Comparison of ENCODE assay signal across 2 cellular contexts in the genomic region with DNA sequence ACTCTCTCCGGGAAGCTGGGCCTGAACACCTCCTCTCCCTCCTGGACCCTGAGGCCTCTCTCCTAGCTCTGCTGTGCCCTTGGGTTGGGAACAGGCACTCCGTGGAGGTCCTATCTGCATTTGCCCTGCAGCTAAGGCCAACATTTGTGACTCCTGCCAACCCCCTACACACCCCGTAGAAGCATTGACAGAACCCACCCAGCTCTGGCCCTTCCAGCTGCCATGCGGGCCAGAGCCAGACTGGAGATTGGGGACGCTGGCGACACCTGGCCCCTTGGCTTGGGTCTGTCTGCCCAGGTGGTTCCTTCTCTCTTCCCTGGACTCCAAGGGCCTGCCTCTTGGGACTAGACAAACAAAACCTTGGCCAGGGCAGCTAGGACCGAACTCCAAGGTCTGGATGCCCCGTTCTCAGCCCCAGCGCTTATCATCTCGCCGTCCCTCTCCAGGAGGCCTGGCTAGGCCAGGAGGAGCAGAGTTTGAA.
TF ChIP-seq lines count a peak whose summit lies in the region.

No MANE protein-coding gene starts in this region.

TF ChIP-seq in SK-N-SH, 30 proteins besides CTCF, POLR2A, EP300 and RAD21:
- TF ChIP-seq NRF1 (IDR thresholded peaks at IDR 0.05; ENCODE audit: low read depth, low read length) (no peak), NFIC (IDR thresholded peaks at IDR 0.05; ENCODE audit: borderline replicate concordance) (no peak), MEF2A (IDR thresholded peaks at IDR 0.05; ENCODE audit: borderline replicate concordance, low read depth) (no peak), RCOR1 (IDR thresholded peaks at IDR 0.05; ENCODE audit: low read length) (no peak), ELF1 (IDR thresholded peaks at IDR 0.05) (no peak), TCF12 (IDR thresholded peaks at IDR 0.05) (no peak), USF1 (IDR thresholded peaks at IDR 0.05; ENCODE audit: borderline replicate concordance, low read depth) (no peak), GATA2 (CRISPR knock-in tag; IDR thresholded peaks at IDR 0.05) (no peak), TAF1 (IDR thresholded peaks at IDR 0.05; ENCODE audit: borderline replicate concordance, low read depth, low read length) (no peak), CHD2 (IDR thresholded peaks at IDR 0.05; ENCODE audit: low read length, partially characterized antibody) (no peak), JUND (IDR thresholded peaks at IDR 0.05) (no peak), RXRA (IDR thresholded peaks at IDR 0.05; ENCODE audit: borderline replicate concordance, low read depth) (no peak), PBX3 (IDR thresholded peaks at IDR 0.05) (no peak), MXI1 (IDR thresholded peaks at IDR 0.05; ENCODE audit: low read depth, low read length) (no peak), POLR2AphosphoS5 (IDR thresholded peaks at IDR 0.05; ENCODE audit: low read depth, low read length) (no peak), SMC3 (IDR thresholded peaks at IDR 0.05; ENCODE audit: low read depth, low read length) (no peak)
TF ChIP-seq in SK-N-SH: peak in this region for 0.

TF ChIP-seq in SK-N-SH treated with all-trans-retinoic acid at 6 μM for 48 hours, 23 proteins besides CTCF, POLR2A, EP300 and RAD21:
- no peak for TF ChIP-seq BACH2 (CRISPR knock-in tag; IDR thresholded peaks at IDR 0.05; ENCODE audit: borderline replicate concordance)
- TF ChIP-seq, protein P1, sequence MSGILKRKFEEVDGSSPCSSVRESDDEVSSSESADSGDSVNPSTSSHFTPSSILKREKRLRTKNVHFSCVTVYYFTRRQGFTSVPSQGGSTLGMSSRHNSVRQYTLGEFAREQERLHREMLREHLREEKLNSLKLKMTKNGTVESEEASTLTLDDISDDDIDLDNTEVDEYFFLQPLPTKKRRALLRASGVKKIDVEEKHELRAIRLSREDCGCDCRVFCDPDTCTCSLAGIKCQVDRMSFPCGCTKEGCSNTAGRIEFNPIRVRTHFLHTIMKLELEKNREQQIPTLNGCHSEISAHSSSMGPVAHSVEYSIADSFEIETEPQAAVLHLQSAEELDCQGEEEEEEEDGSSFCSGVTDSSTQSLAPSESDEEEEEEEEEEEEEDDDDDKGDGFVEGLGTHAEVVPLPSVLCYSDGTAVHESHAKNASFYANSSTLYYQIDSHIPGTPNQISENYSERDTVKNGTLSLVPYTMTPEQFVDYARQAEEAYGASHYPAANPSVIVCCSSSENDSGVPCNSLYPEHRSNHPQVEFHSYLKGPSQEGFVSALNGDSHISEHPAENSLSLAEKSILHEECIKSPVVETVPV (CRISPR knock-in tag; IDR thresholded peaks at IDR 0.05), result no peak
- no peak for TF ChIP-seq POU6F1 (CRISPR knock-in tag; IDR thresholded peaks at IDR 0.05; ENCODE audit: borderline replicate concordance, low read depth)
- no peak for TF ChIP-seq RARB (CRISPR knock-in tag; IDR thresholded peaks at IDR 0.05)
- TF ChIP-seq ZFP30 (CRISPR knock-in tag; IDR thresholded peaks at IDR 0.05), result no peak
- no peak for TF ChIP-seq SNAI2 (CRISPR knock-in tag; IDR thresholded peaks at IDR 0.05)
- TF ChIP-seq, protein P2, sequence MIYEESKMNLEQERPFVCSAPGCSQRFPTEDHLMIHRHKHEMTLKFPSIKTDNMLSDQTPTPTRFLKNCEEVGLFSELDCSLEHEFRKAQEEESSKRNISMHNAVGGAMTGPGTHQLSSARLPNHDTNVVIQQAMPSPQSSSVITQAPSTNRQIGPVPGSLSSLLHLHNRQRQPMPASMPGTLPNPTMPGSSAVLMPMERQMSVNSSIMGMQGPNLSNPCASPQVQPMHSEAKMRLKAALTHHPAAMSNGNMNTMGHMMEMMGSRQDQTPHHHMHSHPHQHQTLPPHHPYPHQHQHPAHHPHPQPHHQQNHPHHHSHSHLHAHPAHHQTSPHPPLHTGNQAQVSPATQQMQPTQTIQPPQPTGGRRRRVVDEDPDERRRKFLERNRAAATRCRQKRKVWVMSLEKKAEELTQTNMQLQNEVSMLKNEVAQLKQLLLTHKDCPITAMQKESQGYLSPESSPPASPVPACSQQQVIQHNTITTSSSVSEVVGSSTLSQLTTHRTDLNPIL (CRISPR knock-in tag; IDR thresholded peaks at IDR 0.05; ENCODE audit: low read depth), result no peak
- TF ChIP-seq OSR1 (CRISPR knock-in tag; IDR thresholded peaks at IDR 0.05), result no peak
- no peak for TF ChIP-seq ZC3H10 (CRISPR knock-in tag; IDR thresholded peaks at IDR 0.05)
- no peak for TF ChIP-seq PATZ1 (CRISPR knock-in tag; IDR thresholded peaks at IDR 0.05; ENCODE audit: borderline replicate concordance)
- no peak for TF ChIP-seq TOX (CRISPR knock-in tag; IDR thresholded peaks at IDR 0.05; ENCODE audit: borderline replicate concordance)
- no peak for TF ChIP-seq ARNTL (CRISPR knock-in tag; IDR thresholded peaks at IDR 0.05; ENCODE audit: borderline replicate concordance, low read depth)
- TF ChIP-seq ZNF565 (CRISPR knock-in tag; conservative IDR thresholded peaks at IDR 0.05; ENCODE audit: low read depth), result no peak
- no peak for TF ChIP-seq TCF4 (CRISPR knock-in tag; IDR thresholded peaks at IDR 0.05; ENCODE audit: borderline replicate concordance)
- no peak for TF ChIP-seq ZNF8 (CRISPR knock-in tag; IDR thresholded peaks at IDR 0.05)
- TF ChIP-seq, protein P3, sequence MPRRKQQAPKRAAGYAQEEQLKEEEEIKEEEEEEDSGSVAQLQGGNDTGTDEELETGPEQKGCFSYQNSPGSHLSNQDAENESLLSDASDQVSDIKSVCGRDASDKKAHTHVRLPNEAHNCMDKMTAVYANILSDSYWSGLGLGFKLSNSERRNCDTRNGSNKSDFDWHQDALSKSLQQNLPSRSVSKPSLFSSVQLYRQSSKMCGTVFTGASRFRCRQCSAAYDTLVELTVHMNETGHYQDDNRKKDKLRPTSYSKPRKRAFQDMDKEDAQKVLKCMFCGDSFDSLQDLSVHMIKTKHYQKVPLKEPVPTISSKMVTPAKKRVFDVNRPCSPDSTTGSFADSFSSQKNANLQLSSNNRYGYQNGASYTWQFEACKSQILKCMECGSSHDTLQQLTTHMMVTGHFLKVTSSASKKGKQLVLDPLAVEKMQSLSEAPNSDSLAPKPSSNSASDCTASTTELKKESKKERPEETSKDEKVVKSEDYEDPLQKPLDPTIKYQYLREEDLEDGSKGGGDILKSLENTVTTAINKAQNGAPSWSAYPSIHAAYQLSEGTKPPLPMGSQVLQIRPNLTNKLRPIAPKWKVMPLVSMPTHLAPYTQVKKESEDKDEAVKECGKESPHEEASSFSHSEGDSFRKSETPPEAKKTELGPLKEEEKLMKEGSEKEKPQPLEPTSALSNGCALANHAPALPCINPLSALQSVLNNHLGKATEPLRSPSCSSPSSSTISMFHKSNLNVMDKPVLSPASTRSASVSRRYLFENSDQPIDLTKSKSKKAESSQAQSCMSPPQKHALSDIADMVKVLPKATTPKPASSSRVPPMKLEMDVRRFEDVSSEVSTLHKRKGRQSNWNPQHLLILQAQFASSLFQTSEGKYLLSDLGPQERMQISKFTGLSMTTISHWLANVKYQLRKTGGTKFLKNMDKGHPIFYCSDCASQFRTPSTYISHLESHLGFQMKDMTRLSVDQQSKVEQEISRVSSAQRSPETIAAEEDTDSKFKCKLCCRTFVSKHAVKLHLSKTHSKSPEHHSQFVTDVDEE (CRISPR knock-in tag; IDR thresholded peaks at IDR 0.05), result no peak
- TF ChIP-seq GLIS3 (CRISPR knock-in tag; IDR thresholded peaks at IDR 0.05), result no peak
